12 cellular contexts compared by ENCODE assay signal in the genomic region with DNA sequence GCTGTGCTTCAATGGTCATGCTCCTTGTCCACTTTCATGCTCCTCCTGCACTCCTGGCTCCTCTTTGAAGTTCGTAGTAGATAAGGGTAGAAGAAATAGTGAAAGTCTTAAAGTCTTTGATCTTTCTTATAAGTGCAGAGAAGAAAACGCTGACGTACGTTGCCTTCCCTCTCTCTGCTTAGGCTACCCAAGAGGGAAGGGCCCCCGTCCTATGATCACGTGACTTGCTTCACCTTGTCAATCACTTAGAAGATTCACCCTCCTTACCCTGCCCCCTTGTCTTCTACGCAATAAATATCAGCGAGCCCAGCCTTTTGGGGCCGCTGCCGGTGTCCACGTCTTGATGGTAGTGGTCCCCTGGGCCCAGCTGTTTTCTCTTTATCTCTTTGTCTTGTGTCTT. TPM values are rescaled to one million over a fixed set of nuclear protein-coding genes. Genes with fewer than 3 reads are reported as not detected.
DNase-seq lines count a peak whose midpoint lies in the region; ATAC-seq and TF ChIP-seq lines count a peak whose summit lies in the region.
"Not testable (repeated sequence)": the region's sequence is repeated elsewhere in the genome, so short reads cannot be mapped to it uniquely, and the experiment has no call there.
"Had no signal": no experiment of that assay in that cellular context is flagged by ENCODE, and none has a peak within 500 bp of the region (broad histone marks: within the 10 kb centered on the region; RNA-seq: fewer than 3 reads in every experiment).

No MANE protein-coding gene starts in this region.

- not testable (repeated sequence) for ATAC-seq in GM23338; T-helper 17 cell; naive thymus-derived CD8-positive, alpha-beta T cell

- not testable (repeated sequence) for H3K9me2 ChIP-seq in GM23338 (ENCODE audit: insufficient read depth); hepatocyte (replicated peaks; ENCODE audit: insufficient read depth)

- peak overlapping the region in 1 of 10 experiments; percentile 33; a peak in 1 of 20 replicates for H3K4me3 ChIP-seq in BLaER1 treated with 17β-estradiol and CSF1 and Interleukin-3, amounts not matched to agents 10 nM and 100 nM
- not testable (repeated sequence) for H3K4me3 ChIP-seq in GM23338, hepatocyte

- peak overlapping the region; percentile 80 to 96 (median 88) for H3K4me2 ChIP-seq in BLaER1 treated with 17β-estradiol and CSF1 and Interleukin-3, amounts not matched to agents 10 nM and 100 nM
- not testable (repeated sequence) for H3K4me2 ChIP-seq in GM23338, hepatocyte

- peak overlapping the region in 8 of 11 experiments; percentile 69 to 85 (median 81); a peak in 13 of 22 replicates for H3K9ac ChIP-seq in BLaER1 treated with 17β-estradiol and CSF1 and Interleukin-3, amounts not matched to agents 10 nM and 100 nM

- not testable (repeated sequence) for H3K27ac Mint-ChIP-seq in GM23338
- peak overlapping the region; percentile 96 for H3K27ac Mint-ChIP-seq in T-helper 17 cell
- peak overlapping the region; percentile 75 for H3K27ac Mint-ChIP-seq in activated T-cell treated with anti-CD3 and anti-CD28 coated beads, Interleukin-2, amount 50 U/mL, for 24 hours
- peak overlapping the region; percentile 74 to 95 (median 90) for H3K27ac Mint-ChIP-seq in naive thymus-derived CD8-positive, alpha-beta T cell

- WGBS in hepatocyte (ENCODE audit: low lambda C conversion rate, missing lambda C conversion rate), result 67% methylated on average over 11 of the region's 11 CpGs

- POLR2A ChIA-PET in naive thymus-derived CD8-positive, alpha-beta T cell (lab: Charles Lee), result not testable (repeated sequence)

- TF ChIP-seq CTCF in GM23338 (conservative IDR thresholded peaks at IDR 0.05; ENCODE audit: low read depth in 2 of 2); hepatocyte (IDR thresholded peaks at IDR 0.05; ENCODE audit: poor library complexity): not testable (repeated sequence)

- peak overlapping the region; percentile 10; the same call in 1 of the 2 replicates for H2AFZ ChIP-seq in GM23338
- not testable (repeated sequence) for H2AFZ ChIP-seq in hepatocyte

- H3K27ac ChIP-seq in BLaER1 treated with 17β-estradiol and CSF1 and Interleukin-3, amounts not matched to agents 10 nM and 100 nM, result peak overlapping the region in 10 of 11 experiments; percentile 76 to 97 (median 91); a peak in 20 of 22 replicates
- not testable (repeated sequence) for H3K27ac ChIP-seq in GM23338 (ENCODE audit: low read depth)
- peak overlapping the region; percentile 31 for H3K27ac ChIP-seq in hepatocyte

- H3F3A ChIP-seq in GM23338 (replicated peaks; ENCODE audit: low read depth), result not testable (repeated sequence)

- not testable (repeated sequence) for H3K27me3 ChIP-seq in BLaER1 treated with 17β-estradiol and CSF1 and Interleukin-3, amounts not matched to agents 10 nM and 100 nM; GM23338 (ENCODE audit: insufficient read depth); hepatocyte

- not testable (repeated sequence) for H3K36me3 Mint-ChIP-seq in GM23338 (ENCODE audit: low read depth); T-helper 17 cell (ENCODE audit: low read depth); activated T-cell treated with anti-CD3 and anti-CD28 coated beads, Interleukin-2, amount 50 U/mL, for 24 hours (ENCODE audit: low read depth); naive thymus-derived CD8-positive, alpha-beta T cell

- H3K4me3 Mint-ChIP-seq in GM23338; T-helper 17 cell; activated T-cell treated with anti-CD3 and anti-CD28 coated beads, Interleukin-2, amount 50 U/mL, for 24 hours: not testable (repeated sequence)
- H3K4me3 Mint-ChIP-seq in naive thymus-derived CD8-positive, alpha-beta T cell, result peak overlapping the region in 5 of 10 donors; percentile 5 to 44 (median 24)

- H3K27me3 Mint-ChIP-seq in GM23338 (ENCODE audit: insufficient read depth, low read depth, poor library complexity); T-helper 17 cell; activated T-cell treated with anti-CD3 and anti-CD28 coated beads, Interleukin-2, amount 50 U/mL, for 24 hours; naive thymus-derived CD8-positive, alpha-beta T cell: not testable (repeated sequence)

- H3K36me3 ChIP-seq in BLaER1 treated with 17β-estradiol and CSF1 and Interleukin-3, amounts not matched to agents 10 nM and 100 nM; GM23338 (ENCODE audit: insufficient read depth); hepatocyte (replicated peaks; ENCODE audit: insufficient read depth, low read depth): not testable (repeated sequence)

- H4K20me1 ChIP-seq in BLaER1 treated with 17β-estradiol and CSF1 and Interleukin-3, amounts not matched to agents 10 nM and 100 nM; GM23338 (replicated peaks; ENCODE audit: insufficient read depth); hepatocyte (ENCODE audit: insufficient read depth, poor library complexity, severe bottlenecking): not testable (repeated sequence)

- not testable (repeated sequence) for H3K4me1 Mint-ChIP-seq in GM23338
- H3K4me1 Mint-ChIP-seq in T-helper 17 cell, result peaks cover 34% of the 10 kb centered on the region
- H3K4me1 Mint-ChIP-seq in activated T-cell treated with anti-CD3 and anti-CD28 coated beads, Interleukin-2, amount 50 U/mL, for 24 hours (ENCODE audit: low read depth), result peaks cover 58% of the 10 kb centered on the region
- H3K4me1 Mint-ChIP-seq in naive thymus-derived CD8-positive, alpha-beta T cell, result peaks cover 18 to 65% (median 57%) of the 10 kb centered on the region in 4 donors

- not testable (repeated sequence) for DNase-seq in GM23338 (ENCODE audit: low spot score); T-helper 17 cell; activated T-cell treated with anti-CD3 and anti-CD28 coated beads, Interleukin-2, amount 50 U/mL, for 24 hours; hepatocyte (ENCODE audit: low spot score)
- DNase-seq in central memory CD4-positive, alpha-beta T cell, result peak; percentile 25
- DNase-seq in naive thymus-derived CD8-positive, alpha-beta T cell, result peak in 1 of 10 donors; percentile 30

- peaks cover 23 to 55% (median 41%) of the 10 kb centered on the region in 10 experiments for H3K4me1 ChIP-seq in BLaER1 treated with 17β-estradiol and CSF1 and Interleukin-3, amounts not matched to agents 10 nM and 100 nM
- H3K4me1 ChIP-seq in GM23338 (ENCODE audit: insufficient read depth); hepatocyte (ENCODE audit: insufficient read depth): not testable (repeated sequence)

- not testable (repeated sequence) for H3K9me3 Mint-ChIP-seq in GM23338; activated T-cell treated with anti-CD3 and anti-CD28 coated beads, Interleukin-2, amount 50 U/mL, for 24 hours; naive thymus-derived CD8-positive, alpha-beta T cell

- not testable (repeated sequence) for H3K79me2 ChIP-seq in GM23338 (replicated peaks; ENCODE audit: insufficient read depth); hepatocyte

- peaks cover 0 to 29% (median 20%) of the 10 kb centered on the region in 11 experiments; a peak in 14 of 22 replicates for H3K9me3 ChIP-seq in BLaER1 treated with 17β-estradiol and CSF1 and Interleukin-3, amounts not matched to agents 10 nM and 100 nM (replicated peaks in 1 of 11)
- H3K9me3 ChIP-seq in T-helper 17 cell (ENCODE audit: control insufficient read depth, low read length, poor library complexity, severe bottlenecking); hepatocyte (ENCODE audit: low read depth): not testable (repeated sequence)

RNA-seq across cellular contexts. Expression of gene TEX101, which starts 22.6 kb away (rescaled TPM):
- total RNA-seq in GM23338 (2014; rRNA removed; shearing (Covaris generic)), result not detected in 2 replicates
- not detected in 2 replicates for polyA plus RNA-seq in GM23338 (2016; fragmentation: Nextera tagmentation; extraction: Ambion mirVana)
- not detected for total RNA-seq in T-helper 17 cell
- total RNA-seq in hepatocyte, result not detected in 2 replicates
- polyA plus RNA-seq in hepatocyte, result not detected in 2 replicates
- total RNA-seq in naive thymus-derived CD8-positive, alpha-beta T cell, result not detected
- polyA plus RNA-seq in naive thymus-derived CD8-positive, alpha-beta T cell, result not detected
- total RNA-seq: A172, H4, IMR-90, Right ventricle myocardium superior, SJSA1 had no signal
- polyA plus RNA-seq: IMR-90 had no signal

RNA-seq across cellular contexts. Expression of gene LYPD3, which starts 28.1 kb away (rescaled TPM):
- total RNA-seq in GM23338 (2014; rRNA removed; shearing (Covaris generic)), result 3.0 and 3.3 TPM in 2 replicates
- 4.1 and 4.6 TPM in 2 replicates for polyA plus RNA-seq in GM23338 (2016; fragmentation: Nextera tagmentation; extraction: Ambion mirVana)
- total RNA-seq in T-helper 17 cell, result 1 to 10 TPM; 5.1 to 7.4 TPM
- 4.6 and 4.8 TPM in 2 replicates for total RNA-seq in hepatocyte
- polyA plus RNA-seq in hepatocyte, result 13.2 and 13.5 TPM in 2 replicates
- total RNA-seq in naive thymus-derived CD8-positive, alpha-beta T cell, result 1 to 10 TPM; 5.4 to 6.1 TPM
- polyA plus RNA-seq in naive thymus-derived CD8-positive, alpha-beta T cell, result 1 to 10 TPM; 6.2 to 9.3 (median 8.3) TPM
- total RNA-seq: A172 had no signal
